10 cellular contexts compared by ENCODE assay signal in the genomic region with DNA sequence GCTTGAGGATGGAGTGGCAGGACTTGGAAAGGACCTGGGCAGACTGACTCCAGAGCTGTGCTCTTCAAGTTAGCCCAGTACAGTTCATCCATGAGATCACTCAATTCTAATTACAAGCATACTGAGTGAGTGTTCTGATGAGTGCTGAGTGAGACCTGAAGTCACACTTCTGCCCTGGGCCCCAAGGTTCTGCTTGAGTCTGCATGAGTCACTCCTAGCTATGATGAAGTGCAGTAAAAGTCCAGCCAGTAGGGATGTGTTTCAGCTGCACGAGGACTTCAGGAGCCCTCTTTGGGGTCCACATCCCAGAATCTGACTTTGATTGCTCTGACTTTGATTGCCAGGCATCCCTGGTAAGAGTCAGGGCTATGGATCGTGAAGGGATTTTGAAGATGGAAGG. TPM values are rescaled to one million over a fixed set of nuclear protein-coding genes. Genes with fewer than 3 reads are reported as not detected.
DNase-seq lines count a peak whose midpoint lies in the region; ATAC-seq lines count a peak whose summit lies in the region.
"Had no signal": no experiment of that assay in that cellular context is flagged by ENCODE, and none has a peak within 500 bp of the region (broad histone marks: within the 10 kb centered on the region; RNA-seq: fewer than 3 reads in every experiment).

No MANE protein-coding gene starts in this region.

- intact Hi-C loops in left ventricle myocardium superior (cut with micrococcal nuclease) (no loop called here), aorta (cut with DNase I) (no loop called here)

- no peaks in the 10 kb centered on the region for H3K36me3 Mint-ChIP-seq in activated T-cell treated with anti-CD3 and anti-CD28 coated beads, Interleukin-2, amount 50 U/mL, for 72 hours (ENCODE audit: insufficient read depth in 2 of 2)
- no peaks in the 10 kb centered on the region for H3K36me3 Mint-ChIP-seq in stimulated activated memory B cell treated with anti-CD40 and anti-IgM and Interleukin-4, amounts not matched to agents 10 μg/mL and 1 μg/mL and 100 μg/mL, for 72 hours
- H3K36me3 Mint-ChIP-seq: CD14-positive monocyte had no signal

- peaks cover 57% of the 10 kb centered on the region for H3K4me1 Mint-ChIP-seq in activated T-cell treated with anti-CD3 and anti-CD28 coated beads, Interleukin-2, amount 50 U/mL, for 72 hours (ENCODE audit: low read depth)
- no peaks in the 10 kb centered on the region for H3K4me1 Mint-ChIP-seq in stimulated activated memory B cell treated with anti-CD40 and anti-IgM and Interleukin-4, amounts not matched to agents 10 μg/mL and 1 μg/mL and 100 μg/mL, for 72 hours

- H3K27me3 ChIP-seq in aorta (ENCODE audit: control insufficient read depth in 1 of 2, insufficient read depth in 2 of 2, low read length in 1 of 2) = no peaks in the 10 kb centered on the region

- ATAC-seq in activated T-cell treated with anti-CD3 and anti-CD28 coated beads, Interleukin-2, amount 50 U/mL, for 72 hours (replicated peaks in 1 of 2) = peak; percentile 99 to 100
- ATAC-seq in left ventricle myocardium superior = peak; percentile 52
- peak; percentile 49 for ATAC-seq in stimulated activated memory B cell treated with anti-CD40 and anti-IgM and Interleukin-4, amounts not matched to agents 10 μg/mL and 1 μg/mL and 100 μg/mL, for 72 hours
- no peak for ATAC-seq in aorta (ENCODE audit: low FRiP score)

- no peak overlapping the region for H3K27ac ChIP-seq in aorta (ENCODE audit: low read depth in 1 of 2, low read length in 2 of 2)

- H3K4me3 ChIP-seq in aorta (ENCODE audit: low read length in 2 of 2) = no peak overlapping the region

- 15 to 67% methylated on average over 2 of the region's 2 CpGs for WGBS in aorta, 2 donors

- peak overlapping the region; percentile 65 to 88 for H3K4me3 Mint-ChIP-seq in activated T-cell treated with anti-CD3 and anti-CD28 coated beads, Interleukin-2, amount 50 U/mL, for 72 hours
- H3K4me3 Mint-ChIP-seq in stimulated activated memory B cell treated with anti-CD40 and anti-IgM and Interleukin-4, amounts not matched to agents 10 μg/mL and 1 μg/mL and 100 μg/mL, for 72 hours = no peak overlapping the region
- H3K4me3 Mint-ChIP-seq: CD14-positive monocyte had no signal

- peaks cover 17% of the 10 kb centered on the region for H3K27me3 Mint-ChIP-seq in activated T-cell treated with anti-CD3 and anti-CD28 coated beads, Interleukin-2, amount 50 U/mL, for 72 hours (ENCODE audit: low read depth)
- peaks cover 21% of the 10 kb centered on the region for H3K27me3 Mint-ChIP-seq in stimulated activated memory B cell treated with anti-CD40 and anti-IgM and Interleukin-4, amounts not matched to agents 10 μg/mL and 1 μg/mL and 100 μg/mL, for 72 hours

- H3K9me3 ChIP-seq in aorta (ENCODE audit: control insufficient read depth, low read length) = no peaks in the 10 kb centered on the region

- H3K4me1 ChIP-seq in aorta (ENCODE audit: control insufficient read depth in 1 of 2, insufficient read depth in 2 of 2, low read length in 2 of 2) = no peaks in the 10 kb centered on the region

- peak; percentile 47 for DNase-seq in activated T-cell treated with anti-CD3 and anti-CD28 coated beads for 48 hours (ENCODE audit: low read depth)
- DNase-seq in activated T-cell treated with anti-CD3 and anti-CD28 coated beads for 4 hours = no peak
- DNase-seq in activated T-cell treated with anti-CD3 and anti-CD28 coated beads, Interleukin-2, amount 50 U/mL, for 72 hours = peak; percentile 72 to 77
- no peak for DNase-seq in left ventricle myocardium superior
- no peak for DNase-seq in amniotic stem cell (lab: John Stamatoyannopoulos, UW)
- no peak for DNase-seq in NCI-H2029 (lab: John Stamatoyannopoulos, UW)
- DNase-seq in aorta = no peak
- DNase-seq: effector CD8-positive, alpha-beta T cell had no signal

- H3K9me3 Mint-ChIP-seq in activated T-cell treated with anti-CD3 and anti-CD28 coated beads, Interleukin-2, amount 50 U/mL, for 72 hours = no peaks in the 10 kb centered on the region
- H3K9me3 Mint-ChIP-seq in stimulated activated memory B cell treated with anti-CD40 and anti-IgM and Interleukin-4, amounts not matched to agents 10 μg/mL and 1 μg/mL and 100 μg/mL, for 72 hours = no peaks in the 10 kb centered on the region
- H3K9me3 Mint-ChIP-seq: CD14-positive monocyte had no signal

- peak overlapping the region; percentile 10 for H3K27ac Mint-ChIP-seq in activated T-cell treated with anti-CD3 and anti-CD28 coated beads, Interleukin-2, amount 50 U/mL, for 72 hours
- H3K27ac Mint-ChIP-seq in stimulated activated memory B cell treated with anti-CD40 and anti-IgM and Interleukin-4, amounts not matched to agents 10 μg/mL and 1 μg/mL and 100 μg/mL, for 72 hours = no peak overlapping the region
- H3K27ac Mint-ChIP-seq: CD14-positive monocyte had no signal

- no peaks in the 10 kb centered on the region for H3K36me3 ChIP-seq in aorta (ENCODE audit: control insufficient read depth in 1 of 2, insufficient read depth in 2 of 2, low read length in 1 of 2)

RNA-seq across cellular contexts. Expression of a gene that starts 35.8 kb away (rescaled TPM):
- total RNA-seq in activated T-cell treated with anti-CD3 and anti-CD28 coated beads, Interleukin-2, amount 50 U/mL, for 72 hours = 1 to 10 TPM in 1 of 2 donors, under 1 TPM in 1; 0.31 to 3.4 TPM
- total RNA-seq in left ventricle myocardium superior = 21.6 TPM
- total RNA-seq in aorta = 10 to 100 TPM in 1 of 2 donors, 1 to 10 TPM in 1; 3.9 to 19.6 TPM
- polyA plus RNA-seq in aorta = 1 to 10 TPM in 1 of 2 donors, under 1 TPM in 1; 0.56 to 6.1 TPM

Comparison
In these comparisons a context has a peak if more than half of its experiments do, and no peak if none do; other contexts are left out.
1. DNase-seq: peak in activated T-cell treated with anti-CD3 and anti-CD28 coated beads for 48 hours (single experiment) and activated T-cell treated with anti-CD3 and anti-CD28 coated beads, Interleukin-2, amount 50 U/mL, for 72 hours (2 of 2); none in activated T-cell treated with anti-CD3 and anti-CD28 coated beads for 4 hours (single experiment), left ventricle myocardium superior (single experiment), amniotic stem cell (single experiment), NCI-H2029 (single experiment) and aorta (0 of 2).